8 cellular contexts compared by ENCODE assay signal in genomic region chr16:28974007-28974436, GRCh38. TPM values are rescaled to one million over a fixed set of nuclear protein-coding genes. Genes with fewer than 3 reads are reported as not detected.
A peak's percentile ranks its signal among the peaks of the same experiment; 100 is the strongest.
DNase-seq lines count a peak whose midpoint lies in the region; ATAC-seq and TF ChIP-seq lines count a peak whose summit lies in the region.

No MANE protein-coding gene starts in this region.

- no peaks in the 10 kb centered on the region for H3K4me1 ChIP-seq in cardiac muscle cell (ENCODE audit: low read depth)

- no peaks in the 10 kb centered on the region for H3K27me3 Mint-ChIP-seq in activated naive CD8-positive, alpha-beta T cell treated with anti-CD3 and anti-CD28 coated beads, Interleukin-2, amount 50 U/mL, for 24 hours

- H3K36me3 ChIP-seq in cardiac muscle cell: no peaks in the 10 kb centered on the region

- TF ChIP-seq CTCF in cardiac muscle cell (IDR thresholded peaks at IDR 0.05; ENCODE audit: low read depth, low read length): peak; percentile 88

- H3K9me3 Mint-ChIP-seq in activated naive CD8-positive, alpha-beta T cell treated with anti-CD3 and anti-CD28 coated beads, Interleukin-2, amount 50 U/mL, for 24 hours: no peaks in the 10 kb centered on the region

- peak overlapping the region; percentile 97 for H3K27ac Mint-ChIP-seq in activated naive CD8-positive, alpha-beta T cell treated with anti-CD3 and anti-CD28 coated beads, Interleukin-2, amount 50 U/mL, for 24 hours

- intact Hi-C loops in Right ventricle myocardium inferior (cut with DNase I) (no loop called here), cardiac septum (cut with DNase I) (no loop called here)

- peak overlapping the region; percentile 81 for H3K4me3 ChIP-seq in cardiac muscle cell

- DNase-seq in Right ventricle myocardium inferior (ENCODE audit: missing footprints) (no peak), cardiac septum (ENCODE audit: low spot score) (no peak), NCI-H510A (lab: John Stamatoyannopoulos, UW) (peak; percentile 66), cardiac muscle cell (ENCODE audit: low read depth in 1 of 2, low spot score in 1 of 2) (peak; percentile 79 to 85), occipital lobe (lab: John Stamatoyannopoulos, UW) (peak; percentile 30)
- peak; percentile 54 for DNase-seq in activated naive CD8-positive, alpha-beta T cell treated with anti-CD3 and anti-CD28 coated beads, Interleukin-2, amount 50 U/mL, for 24 hours

- no peaks in the 10 kb centered on the region for H3K27me3 ChIP-seq in cardiac muscle cell

- peak overlapping the region; percentile 85 for H3K27ac ChIP-seq in cardiac muscle cell

- ATAC-seq in Right ventricle myocardium inferior: peak; percentile 51
- peak; percentile 12 for ATAC-seq in HG03066 (IDR thresholded peaks at IDR 0.05; ENCODE audit: low read depth, unreplicated experiment)
- ATAC-seq in activated naive CD8-positive, alpha-beta T cell treated with anti-CD3 and anti-CD28 coated beads, Interleukin-2, amount 50 U/mL, for 24 hours: no peak
- ATAC-seq in GM18868 (IDR thresholded peaks at IDR 0.05; ENCODE audit: unreplicated experiment): no peak

- no peaks in the 10 kb centered on the region for H3K9me3 ChIP-seq in cardiac muscle cell (ENCODE audit: low read depth)

- H3K36me3 Mint-ChIP-seq in activated naive CD8-positive, alpha-beta T cell treated with anti-CD3 and anti-CD28 coated beads, Interleukin-2, amount 50 U/mL, for 24 hours (ENCODE audit: low read depth): peaks cover 1% of the 10 kb centered on the region

- H3K4me3 Mint-ChIP-seq in activated naive CD8-positive, alpha-beta T cell treated with anti-CD3 and anti-CD28 coated beads, Interleukin-2, amount 50 U/mL, for 24 hours: peak overlapping the region; percentile 96

- peaks cover 30% of the 10 kb centered on the region for H3K4me1 Mint-ChIP-seq in activated naive CD8-positive, alpha-beta T cell treated with anti-CD3 and anti-CD28 coated beads, Interleukin-2, amount 50 U/mL, for 24 hours

RNA-seq across cellular contexts. Expression of gene SPNS1, which starts 0.6 kb away (rescaled TPM):
- 18.2 TPM for total RNA-seq in Right ventricle myocardium inferior
- total RNA-seq in cardiac septum: 15.6 TPM
- total RNA-seq in cardiac muscle cell: 54.4 and 69.8 TPM in 2 replicates
- 80.2 and 98.9 TPM in 2 replicates for polyA plus RNA-seq in cardiac muscle cell
- 17.8 TPM for total RNA-seq in occipital lobe

RNA-seq across cellular contexts. Expression of gene LAT, which starts 10.8 kb away (rescaled TPM):
- total RNA-seq in Right ventricle myocardium inferior (1.9 TPM), cardiac septum (2.0 TPM), cardiac muscle cell (1.2 and 1.5 TPM in 2 replicates), occipital lobe (0.62 TPM)
- polyA plus RNA-seq in cardiac muscle cell: 0.56 and 0.83 TPM in 2 replicates

RNA-seq across cellular contexts. Expression of gene NFATC2IP, which starts 23.3 kb away (rescaled TPM):
- total RNA-seq in Right ventricle myocardium inferior: 16.4 TPM
- total RNA-seq in cardiac septum: 17.9 TPM
- total RNA-seq in cardiac muscle cell: 32.9 and 71.6 TPM in 2 replicates
- 46.5 and 49.8 TPM in 2 replicates for polyA plus RNA-seq in cardiac muscle cell
- total RNA-seq in occipital lobe: 19.8 TPM

RNA-seq across cellular contexts. Expression of gene CD19, which starts 42.3 kb away (rescaled TPM):
- total RNA-seq in Right ventricle myocardium inferior: not detected
- total RNA-seq in cardiac septum: not detected
- 0.07 and 1.1 TPM in 2 replicates for total RNA-seq in cardiac muscle cell
- polyA plus RNA-seq in cardiac muscle cell: 1.3 TPM in 1 of 2 replicates, not detected in the other
- total RNA-seq in occipital lobe: not detected

RNA-seq across cellular contexts. Expression of gene RABEP2, which starts 49.0 kb away (rescaled TPM):
- total RNA-seq in Right ventricle myocardium inferior (22.3 TPM), cardiac septum (14.3 TPM), cardiac muscle cell (74.0 and 87.3 TPM in 2 replicates), occipital lobe (17.8 TPM)
- polyA plus RNA-seq in cardiac muscle cell: 30.8 and 34.4 TPM in 2 replicates

Comparison
In these comparisons a context has a peak if more than half of its experiments do, and no peak if none do; other contexts are left out.
1. DNase-seq: peak in NCI-H510A (single experiment), activated naive CD8-positive, alpha-beta T cell treated with anti-CD3 and anti-CD28 coated beads, Interleukin-2, amount 50 U/mL, for 24 hours (single experiment), cardiac muscle cell (2 of 2) and occipital lobe (single experiment); none in Right ventricle myocardium inferior (single experiment) and cardiac septum (single experiment).
2. ATAC-seq: peak in Right ventricle myocardium inferior (single experiment) and HG03066 (single experiment); none in activated naive CD8-positive, alpha-beta T cell treated with anti-CD3 and anti-CD28 coated beads, Interleukin-2, amount 50 U/mL, for 24 hours (single experiment) and GM18868 (single experiment).